Comparison of ENCODE assay signal across 17 cellular contexts in the genomic region with DNA sequence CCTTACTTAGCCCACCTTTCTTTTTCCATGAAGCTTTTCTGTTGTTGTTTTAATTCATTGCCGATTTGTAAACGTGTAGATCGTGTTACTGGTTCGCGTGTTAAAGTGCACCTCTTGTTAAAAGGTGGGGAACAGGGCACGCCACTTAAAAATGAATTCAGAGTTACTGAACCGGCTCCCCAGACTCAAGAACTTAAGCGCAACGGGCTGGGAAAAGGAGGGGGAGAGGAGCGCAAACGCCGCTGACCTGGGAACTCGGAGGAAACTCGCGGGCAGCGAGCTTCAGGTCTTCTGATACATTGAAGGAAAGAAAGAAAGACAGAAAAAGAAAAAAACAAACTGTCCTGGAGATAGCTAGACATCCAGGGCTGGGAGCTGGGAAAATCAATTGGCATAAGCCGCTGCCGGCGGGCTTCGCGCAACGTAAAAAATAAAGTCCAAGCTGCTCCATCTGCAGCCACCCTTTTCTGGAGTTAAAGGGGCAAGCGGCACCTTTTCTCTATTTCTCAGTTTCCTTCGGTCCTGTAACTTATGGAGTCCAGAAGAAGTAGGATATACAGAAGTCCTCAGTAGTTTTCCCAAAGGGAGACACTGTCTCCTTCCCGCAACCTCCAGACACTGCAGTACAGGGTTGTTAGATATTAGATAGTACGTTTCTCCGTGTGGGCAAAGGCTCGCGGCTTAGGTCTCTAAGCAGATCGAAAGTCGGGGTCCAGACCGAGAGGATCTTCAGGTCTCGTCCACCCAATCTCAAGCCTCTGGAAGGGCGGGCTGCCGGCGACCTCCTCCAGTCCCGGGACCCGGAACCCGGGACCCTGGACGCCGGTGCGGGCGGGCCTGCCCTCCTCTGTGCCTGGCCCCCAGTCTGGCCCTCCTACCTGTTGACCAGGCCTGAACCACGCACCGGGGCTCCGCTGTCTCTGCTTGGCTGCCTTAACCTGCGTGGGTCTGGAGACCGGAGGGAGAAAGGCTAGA. TPM values are rescaled to one million over a fixed set of nuclear protein-coding genes. Genes with fewer than 3 reads are reported as not detected.
DNase-seq lines count a peak whose midpoint lies in the region; ATAC-seq and TF ChIP-seq lines count a peak whose summit lies in the region.
"Had no signal": no experiment of that assay in that cellular context is flagged by ENCODE, and none has a peak within 500 bp of the region (broad histone marks: within the 10 kb centered on the region; RNA-seq: fewer than 3 reads in every experiment).

No MANE protein-coding gene starts in this region.

- peak overlapping the region; percentile 71 for H3K27ac Mint-ChIP-seq in activated naive CD4-positive, alpha-beta T cell treated with anti-CD3 and anti-CD28 coated beads, Interleukin-2, amount 10 ng/mL, durations not matched to agents 7 days and 5 days

- H3K4me1 ChIP-seq in iPS-15b (ENCODE audit: control insufficient read depth, insufficient read depth, low read length) (peaks cover 27% of the 10 kb centered on the region), upper lobe of right lung (peaks cover 12% of the 10 kb centered on the region)

- no peak overlapping the region for H3K9ac ChIP-seq in iPS-15b (ENCODE audit: low read depth, low read length)

- H3K27me3 Mint-ChIP-seq in activated naive CD4-positive, alpha-beta T cell treated with anti-CD3 and anti-CD28 coated beads, Interleukin-2, amount 10 ng/mL, durations not matched to agents 7 days and 5 days = peaks cover 99% of the 10 kb centered on the region

- intact Hi-C loops in upper lobe of right lung (cut with DNase I) = no loop called here

- H3K9me3 ChIP-seq in iPS-15b (ENCODE audit: control insufficient read depth, insufficient read depth, low read length) (no peaks in the 10 kb centered on the region), upper lobe of right lung (no peaks in the 10 kb centered on the region)
- H3K9me3 ChIP-seq: prostate gland had no signal

- H3K36me3 ChIP-seq in iPS-15b (ENCODE audit: control insufficient read depth, insufficient read depth, low read length) (no peaks in the 10 kb centered on the region), upper lobe of right lung (no peaks in the 10 kb centered on the region)
- H3K36me3 ChIP-seq: cardiac muscle cell, prostate gland had no signal

- H3K27ac ChIP-seq in upper lobe of right lung = no peak overlapping the region
- H3K27ac ChIP-seq: cardiac muscle cell, HL-60, prostate gland had no signal

- peak overlapping the region; percentile 6 for H3K4me3 Mint-ChIP-seq in activated naive CD4-positive, alpha-beta T cell treated with anti-CD3 and anti-CD28 coated beads, Interleukin-2, amount 10 ng/mL, durations not matched to agents 7 days and 5 days

- CTCF ChIA-PET in activated naive CD4-positive, alpha-beta T cell treated with anti-CD3 and anti-CD28 coated beads, Interleukin-2, amount 10 ng/mL, durations not matched to agents 7 days and 5 days (lab: Charles Lee) = interaction anchor here (1.0 kb wide), 1 partner anchor 10 kb away, joined by 3 read pairs; no protein-coding TSS in a partner anchor

- H3K4me3 ChIP-seq in iPS-15b (ENCODE audit: low read depth, low read length) (peak overlapping the region; percentile 32), upper lobe of right lung (no peak overlapping the region)
- H3K4me3 ChIP-seq: cardiac muscle cell, prostate gland had no signal

- H3K36me3 Mint-ChIP-seq in activated naive CD4-positive, alpha-beta T cell treated with anti-CD3 and anti-CD28 coated beads, Interleukin-2, amount 10 ng/mL, durations not matched to agents 7 days and 5 days = peaks cover 4% of the 10 kb centered on the region

- ATAC-seq in upper lobe of right lung (no peak), HG03135 (IDR thresholded peaks at IDR 0.05; ENCODE audit: unreplicated experiment) (no peak), GM18502 (IDR thresholded peaks at IDR 0.05; ENCODE audit: poor library complexity, unreplicated experiment) (no peak)
- ATAC-seq: HCT116 had no signal

- H3K9me3 Mint-ChIP-seq in activated naive CD4-positive, alpha-beta T cell treated with anti-CD3 and anti-CD28 coated beads, Interleukin-2, amount 10 ng/mL, durations not matched to agents 7 days and 5 days = no peaks in the 10 kb centered on the region

- H3K27me3 ChIP-seq in iPS-15b (ENCODE audit: control insufficient read depth, insufficient read depth, low read length) (peaks cover 89% of the 10 kb centered on the region), upper lobe of right lung (peaks cover 99% of the 10 kb centered on the region)

- H3K4me1 Mint-ChIP-seq in activated naive CD4-positive, alpha-beta T cell treated with anti-CD3 and anti-CD28 coated beads, Interleukin-2, amount 10 ng/mL, durations not matched to agents 7 days and 5 days = peaks cover 12% of the 10 kb centered on the region

- TF ChIP-seq CTCF in upper lobe of right lung (IDR thresholded peaks at IDR 0.05) = no peak

- no peak for DNase-seq in activated naive CD4-positive, alpha-beta T cell treated with anti-CD3 and anti-CD28 coated beads, Interleukin-2, amount 10 ng/mL, durations not matched to agents 7 days and 5 days
- DNase-seq in activated naive CD4-positive, alpha-beta T cell (lab: John Stamatoyannopoulos, UW) = no peak
- DNase-seq in NCI-H2227 (lab: John Stamatoyannopoulos, UW; ENCODE audit: unreplicated experiment) = peak; percentile 37
- peak; percentile 47 for DNase-seq in upper lobe of right lung
- DNase-seq in HCEC 1CT = no peak
- DNase-seq: Karpas-422, SHP77 had no signal

RNA-seq across cellular contexts. Expression of gene DLX6, which starts 1.8 kb away (rescaled TPM):
- total RNA-seq in upper lobe of right lung = not detected
- total RNA-seq: cardiac muscle cell, glomerular endothelial cell, kidney epithelial cell, mononuclear cell had no signal

RNA-seq across cellular contexts. Expression of gene DLX5, which starts 21.1 kb away (rescaled TPM):
- total RNA-seq in upper lobe of right lung = not detected
- total RNA-seq: cardiac muscle cell, glomerular endothelial cell, kidney epithelial cell, mononuclear cell had no signal

Comparison
In these comparisons a context has a peak if more than half of its experiments do, and no peak if none do; other contexts are left out.
1. DNase-seq: peak in NCI-H2227 (single experiment) and upper lobe of right lung (single experiment); none in activated naive CD4-positive, alpha-beta T cell treated with anti-CD3 and anti-CD28 coated beads, Interleukin-2, amount 10 ng/mL, durations not matched to agents 7 days and 5 days (single experiment), activated naive CD4-positive, alpha-beta T cell (0 of 4) and HCEC 1CT (single experiment).